In the genomic region with DNA sequence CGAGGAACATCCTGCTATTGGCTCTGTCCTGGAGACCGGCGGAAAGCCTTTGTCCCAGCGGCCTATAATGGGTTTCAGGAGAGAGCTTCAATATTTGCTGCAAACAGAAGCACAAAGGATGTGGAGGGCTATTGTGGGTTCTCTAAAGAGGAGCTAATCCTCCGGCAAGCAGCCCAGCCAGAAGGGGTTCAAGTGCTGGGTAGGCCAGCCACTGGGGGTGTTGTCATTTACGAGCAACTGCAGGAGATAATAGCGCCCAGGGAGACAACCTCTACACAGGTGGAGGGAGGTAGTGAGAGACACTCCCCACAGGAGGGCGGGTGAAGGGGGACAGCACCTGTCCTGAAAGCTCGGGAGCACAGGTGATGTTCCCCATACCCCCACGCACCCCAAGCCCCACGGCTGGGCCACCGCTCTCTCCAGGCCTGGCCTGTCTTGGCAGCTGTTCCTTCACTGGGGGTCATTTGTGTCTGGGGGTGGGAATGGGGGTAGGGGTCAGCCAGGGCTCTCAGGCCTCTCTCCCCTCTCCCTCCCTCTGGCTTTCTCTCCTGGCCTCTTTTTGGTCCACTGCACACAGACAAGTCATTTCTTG, we compare ENCODE assay signal across 19 cellular contexts. TPM values are rescaled to one million over a fixed set of nuclear protein-coding genes. Genes with fewer than 3 reads are reported as not detected.
A peak's percentile ranks its signal among the peaks of the same experiment; 100 is the strongest.
DNase-seq lines count a peak whose midpoint lies in the region; ATAC-seq and TF ChIP-seq lines count a peak whose summit lies in the region.
"Had no signal": no experiment of that assay in that cellular context is flagged by ENCODE, and none has a peak within 500 bp of the region (broad histone marks: within the 10 kb centered on the region; RNA-seq: fewer than 3 reads in every experiment).

No MANE protein-coding gene starts in this region.

- ATAC-seq in GM21825 (IDR thresholded peaks at IDR 0.05; ENCODE audit: unreplicated experiment), result no peak
- ATAC-seq: activated CD4-positive, CD25-positive, alpha-beta regulatory T cell treated with anti-CD3 and anti-CD28 coated beads, Interleukin-2, amount 50 U/mL, for 24 hours; activated T-helper 17 cell treated with anti-CD3 and anti-CD28 coated beads, Interleukin-2, amount 50 U/mL, for 72 hours; left lung had no signal

- H3K4me3 ChIP-seq in H7 (ENCODE audit: insufficient read depth, low read depth, low read length), result no peak overlapping the region
- H3K4me3 ChIP-seq: cardiac muscle cell, left lung, thoracic aorta had no signal

- peak overlapping the region; percentile 19 for H3K27ac Mint-ChIP-seq in neural crest cell (ENCODE audit: unreplicated experiment)
- H3K27ac Mint-ChIP-seq: activated T-helper 17 cell treated with anti-CD3 and anti-CD28 coated beads, Interleukin-2, amount 50 U/mL, for 72 hours had no signal

- H3K4me1 Mint-ChIP-seq in neural crest cell, result peaks cover 25% of the 10 kb centered on the region

- H3K9me3 Mint-ChIP-seq in neural crest cell, result no peaks in the 10 kb centered on the region
- H3K9me3 Mint-ChIP-seq: activated T-helper 17 cell treated with anti-CD3 and anti-CD28 coated beads, Interleukin-2, amount 50 U/mL, for 72 hours had no signal

- no peaks in the 10 kb centered on the region for H3K36me3 Mint-ChIP-seq in neural crest cell (ENCODE audit: low read depth)

- no peaks in the 10 kb centered on the region for H3K27me3 Mint-ChIP-seq in neural crest cell (ENCODE audit: low read depth)

- H3K4me3 Mint-ChIP-seq in neural crest cell, result no peak overlapping the region
- H3K4me3 Mint-ChIP-seq: activated T-helper 17 cell treated with anti-CD3 and anti-CD28 coated beads, Interleukin-2, amount 50 U/mL, for 72 hours had no signal

- H3K36me3 ChIP-seq in H7 (replicated peaks; ENCODE audit: control insufficient read depth, insufficient read depth, low read length), result no peaks in the 10 kb centered on the region
- H3K36me3 ChIP-seq: cardiac muscle cell, left lung, thoracic aorta had no signal

- TF ChIP-seq CTCF in neural crest cell (conservative IDR thresholded peaks at IDR 0.05), result no peak

- no peaks in the 10 kb centered on the region; the same call in 1 of the 2 replicates for H3K27me3 ChIP-seq in H7 (ENCODE audit: control insufficient read depth, insufficient read depth, low read length)
- H3K27me3 ChIP-seq: cardiac muscle cell, left lung had no signal

- DNase-seq in H7 (peak; percentile 57), NCI-H187 treated with DMSO at 0.1 percent for 48 hours (lab: John Stamatoyannopoulos, UW) (peak; percentile 99), NCI-H526 (lab: John Stamatoyannopoulos, UW) (peak; percentile 90 to 92), neural crest cell (ENCODE audit: low read depth, low spot score) (no peak), NCI-H2171 treated with DMSO at 0.1 percent for 48 hours (lab: John Stamatoyannopoulos, UW) (no peak), dedifferentiated amniotic fluid mesenchymal stem cell (ENCODE audit: extremely low spot score) (no peak)
- DNase-seq in stimulated activated CD4-positive, alpha-beta T cell treated with anti-CD3 and anti-CD28 coated beads, Interleukin-2, amount 100 ng/mL, for 48 hours, result no peak
- DNase-seq: Caco-2, left lung, NCI-H524 treated with DMSO at 0.1 percent for 48 hours, SK-N-SH, T1000 had no signal

RNA-seq across cellular contexts. Expression of a gene that starts 21.9 kb away (rescaled TPM):
- total RNA-seq in H7 (2014; rRNA removed; shearing (Covaris generic)), result not detected in 2 replicates
- 0.16 TPM in 1 of 2 replicates, not detected in the other for total RNA-seq in neural crest cell
- total RNA-seq: activated T-helper 17 cell treated with anti-CD3 and anti-CD28 coated beads, Interleukin-2, amount 50 U/mL, for 72 hours; Caco-2; M059J; mononuclear cell had no signal

RNA-seq across cellular contexts. Expression of a gene that starts 38.1 kb away (rescaled TPM):
- total RNA-seq in H7 (2014; rRNA removed; shearing (Covaris generic)), result not detected in 2 replicates
- 4.4 and 4.5 TPM in 2 replicates for total RNA-seq in neural crest cell
- total RNA-seq: activated T-helper 17 cell treated with anti-CD3 and anti-CD28 coated beads, Interleukin-2, amount 50 U/mL, for 72 hours; Caco-2 had no signal

RNA-seq across cellular contexts. Expression of a gene that starts 58.6 kb away (rescaled TPM):
- total RNA-seq in H7 (2014; rRNA removed; shearing (Covaris generic)), result not detected in 2 replicates
- not detected in 2 replicates for total RNA-seq in neural crest cell
- total RNA-seq: activated T-helper 17 cell treated with anti-CD3 and anti-CD28 coated beads, Interleukin-2, amount 50 U/mL, for 72 hours; cardiac muscle cell; M059J; mononuclear cell had no signal

Comparison
In these comparisons a context has a peak if more than half of its experiments do, and no peak if none do; other contexts are left out.
1. DNase-seq: peak in H7 (single experiment), NCI-H187 treated with DMSO at 0.1 percent for 48 hours (single experiment) and NCI-H526 (2 of 2); none in neural crest cell (single experiment), stimulated activated CD4-positive, alpha-beta T cell treated with anti-CD3 and anti-CD28 coated beads, Interleukin-2, amount 100 ng/mL, for 48 hours (0 of 2), NCI-H2171 treated with DMSO at 0.1 percent for 48 hours (single experiment) and dedifferentiated amniotic fluid mesenchymal stem cell (single experiment).